Comparison of ENCODE assay signal across 30 cellular contexts in genomic region chr13:52399037-52399436, GRCh38. TPM values are rescaled to one million over a fixed set of nuclear protein-coding genes. Genes with fewer than 3 reads are reported as not detected.
"Had no signal": no experiment of that assay in that cellular context is flagged by ENCODE, and none has a peak within 500 bp of the region (broad histone marks: within the 10 kb centered on the region; RNA-seq: fewer than 3 reads in every experiment).

No MANE protein-coding gene starts in this region.

- H3K27ac ChIP-seq: ascending aorta, breast epithelium, cardiac muscle cell, colonic mucosa, esophagus muscularis mucosa, foreskin keratinocyte, heart left ventricle, WERI-Rb-1 had no signal

- H3K27me3 ChIP-seq: ascending aorta, breast epithelium, colonic mucosa, foreskin keratinocyte, heart left ventricle had no signal

- H3K4me1 ChIP-seq: ascending aorta, breast epithelium, colonic mucosa, foreskin keratinocyte had no signal

- H3K4me1 Mint-ChIP-seq: T-helper 17 cell had no signal

- H3K36me3 ChIP-seq: ascending aorta, breast epithelium, cardiac muscle cell, colonic mucosa, WERI-Rb-1 had no signal

- ATAC-seq: activated CD4-positive, CD25-positive, alpha-beta regulatory T cell treated with anti-CD3 and anti-CD28 coated beads, Interleukin-2, amount 50 U/mL, for 24 hours; activated CD8-positive, alpha-beta T cell treated with anti-CD3 and anti-CD28 coated beads for 36 hours; foreskin keratinocyte; T-helper 17 cell had no signal

- H3K27ac Mint-ChIP-seq: activated B cell treated with CpG ODN at 0.5 μM for 24 hours; activated CD8-positive, alpha-beta T cell treated with anti-CD3 and anti-CD28 coated beads for 36 hours; activated naive CD4-positive, alpha-beta T cell treated with anti-CD3 and anti-CD28 coated beads, Interleukin-2, amount 10 ng/mL, durations not matched to agents 7 days and 5 days; activated naive CD4-positive, alpha-beta T cell treated with anti-CD3 and anti-CD28 coated beads, Interleukin-2, amount 50 U/mL, for 72 hours; activated naive CD8-positive, alpha-beta T cell treated with anti-CD3 and anti-CD28 coated beads, Interleukin-2, amount 10 ng/mL, durations not matched to agents 7 days and 5 days; T-helper 17 cell; T-helper 2 cell treated with Interferon-gamma antibody and Interleukin-4, amounts not matched to agents 5 μg/mL and 100 μg/mL, for 36 hours had no signal

- H3K4me3 Mint-ChIP-seq: activated B cell treated with CpG ODN at 0.5 μM for 24 hours; activated CD8-positive, alpha-beta T cell treated with anti-CD3 and anti-CD28 coated beads for 36 hours; activated naive CD4-positive, alpha-beta T cell treated with anti-CD3 and anti-CD28 coated beads, Interleukin-2, amount 10 ng/mL, durations not matched to agents 7 days and 5 days; activated naive CD8-positive, alpha-beta T cell treated with anti-CD3 and anti-CD28 coated beads, Interleukin-2, amount 10 ng/mL, durations not matched to agents 7 days and 5 days; T-helper 17 cell; T-helper 2 cell treated with Interferon-gamma antibody and Interleukin-4, amounts not matched to agents 5 μg/mL and 100 μg/mL, for 36 hours had no signal

- DNase-seq: activated B cell treated with CpG ODN at 0.5 μM for 24 hours; activated CD4-positive, alpha-beta T cell treated with anti-CD3 and anti-CD28 coated beads for 48 hours; activated CD4-positive, alpha-beta T cell treated with anti-CD3 and anti-CD28 coated beads, Interleukin-2, amount 50 U/mL, for 1 hour; activated CD4-positive, alpha-beta T cell treated with anti-CD3 and anti-CD28 coated beads, Interleukin-2, amount 50 U/mL, for 48 hours; activated CD8-positive, alpha-beta memory T cell treated with anti-CD3 and anti-CD28 coated beads for 24 hours; activated CD8-positive, alpha-beta T cell treated with anti-CD3 and anti-CD28 coated beads for 36 hours; activated gamma-delta T cell; activated naive CD4-positive, alpha-beta T cell; activated naive CD4-positive, alpha-beta T cell treated with anti-CD3 and anti-CD28 coated beads, Interleukin-2, amount 10 ng/mL, durations not matched to agents 7 days and 5 days; activated naive CD8-positive, alpha-beta T cell treated with anti-CD3 and anti-CD28 coated beads, Interleukin-2, amount 10 ng/mL, durations not matched to agents 7 days and 5 days; activated T-cell treated with anti-CD3 and anti-CD28 coated beads, Interleukin-2, amount 50 U/mL, for 48 hours; central memory CD4-positive, alpha-beta T cell; cerebellar nuclear complex; colonic mucosa; effector CD8-positive, alpha-beta T cell; foreskin keratinocyte; glutamatergic neuron; heart left ventricle; T-helper 1 cell; T-helper 17 cell; T1000; WERI-Rb-1 had no signal

- H3K4me3 ChIP-seq: ascending aorta, breast epithelium, cardiac muscle cell, colonic mucosa, esophagus muscularis mucosa, heart left ventricle had no signal

- H3K36me3 Mint-ChIP-seq: activated naive CD4-positive, alpha-beta T cell treated with anti-CD3 and anti-CD28 coated beads, Interleukin-2, amount 10 ng/mL, durations not matched to agents 7 days and 5 days; activated naive CD4-positive, alpha-beta T cell treated with anti-CD3 and anti-CD28 coated beads, Interleukin-2, amount 50 U/mL, for 72 hours; brain had no signal

- H3K9me3 ChIP-seq: ascending aorta, breast epithelium, colonic mucosa, esophagus muscularis mucosa, heart left ventricle had no signal

- H3K9me3 Mint-ChIP-seq: activated B cell treated with CpG ODN at 0.5 μM for 24 hours; activated CD8-positive, alpha-beta T cell treated with anti-CD3 and anti-CD28 coated beads for 36 hours; activated naive CD4-positive, alpha-beta T cell treated with anti-CD3 and anti-CD28 coated beads, Interleukin-2, amount 10 ng/mL, durations not matched to agents 7 days and 5 days; activated naive CD4-positive, alpha-beta T cell treated with anti-CD3 and anti-CD28 coated beads, Interleukin-2, amount 50 U/mL, for 72 hours; activated naive CD8-positive, alpha-beta T cell treated with anti-CD3 and anti-CD28 coated beads, Interleukin-2, amount 10 ng/mL, durations not matched to agents 7 days and 5 days; brain; T-helper 2 cell treated with Interferon-gamma antibody and Interleukin-4, amounts not matched to agents 5 μg/mL and 100 μg/mL, for 36 hours had no signal

RNA-seq across cellular contexts. Expression of gene THSD1, which starts 6.9 kb away (rescaled TPM):
- polyA plus RNA-seq: cardiac muscle cell had no signal
